ENCODE assay signal across 1 cellular context in the genomic region with DNA sequence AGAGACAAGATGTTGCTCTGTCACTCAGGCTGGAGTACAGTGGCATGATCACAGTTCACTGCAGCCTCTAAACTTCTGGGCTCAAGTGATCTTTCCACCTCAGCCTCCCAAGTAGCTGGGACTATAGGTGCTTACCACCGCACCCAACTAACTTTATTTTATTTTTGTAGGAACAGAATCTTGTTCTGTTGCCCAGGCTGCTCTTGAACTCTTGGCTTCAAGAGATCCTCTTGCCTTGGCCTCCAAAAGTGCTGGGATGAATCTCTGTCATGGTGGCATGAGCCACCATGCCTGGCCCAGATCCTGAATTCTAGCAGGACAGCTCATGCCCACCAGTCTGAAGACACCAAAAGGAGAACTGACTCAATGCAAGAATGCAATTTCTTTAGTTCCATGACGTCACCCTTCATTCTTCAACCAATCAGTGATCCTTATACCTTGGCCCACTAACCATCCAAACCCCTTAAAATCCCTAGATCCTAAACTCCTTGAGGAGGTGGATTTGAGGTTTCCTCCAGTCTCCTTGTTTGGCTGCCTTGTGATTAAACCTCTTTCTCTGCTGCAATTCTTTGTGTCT.
TF ChIP-seq lines count a peak whose summit lies in the region.

No MANE protein-coding gene starts in this region.

TF ChIP-seq in SK-N-SH, 30 proteins besides CTCF, POLR2A, EP300 and RAD21:
- no peak for TF ChIP-seq GATA2 (CRISPR knock-in tag; IDR thresholded peaks at IDR 0.05)
- TF ChIP-seq CHD2 (IDR thresholded peaks at IDR 0.05; ENCODE audit: low read length, partially characterized antibody) = no peak
- TF ChIP-seq RFX5 (IDR thresholded peaks at IDR 0.05; ENCODE audit: low read length) = no peak
- TF ChIP-seq FOXM1 (IDR thresholded peaks at IDR 0.05; ENCODE audit: low read depth) = no peak
- no peak for TF ChIP-seq RCOR1 (IDR thresholded peaks at IDR 0.05; ENCODE audit: low read length)
- no peak for TF ChIP-seq JUND (IDR thresholded peaks at IDR 0.05)
- no peak for TF ChIP-seq NFIC (IDR thresholded peaks at IDR 0.05; ENCODE audit: borderline replicate concordance)
- TF ChIP-seq POLR2AphosphoS5 (IDR thresholded peaks at IDR 0.05; ENCODE audit: low read depth, low read length) = no peak
- TF ChIP-seq TCF12 (IDR thresholded peaks at IDR 0.05) = no peak
- TF ChIP-seq FOSL2 (IDR thresholded peaks at IDR 0.05; ENCODE audit: borderline replicate concordance, low read depth) = no peak
